ENCODE assay signal across 1 cellular context in genomic region chr9:91197232-91198181, GRCh38.
TF ChIP-seq lines count a peak whose summit lies in the region.

No MANE protein-coding gene starts in this region.

TF ChIP-seq in HepG2, 621 proteins besides CTCF, POLR2A, EP300 and RAD21 (continued from another document):
- TF ChIP-seq RERE (CRISPR knock-in tag; IDR thresholded peaks at IDR 0.05; ENCODE audit: low read depth) (peak; percentile 96), AKNA (CRISPR knock-in tag; IDR thresholded peaks at IDR 0.05; ENCODE audit: borderline replicate concordance) (no peak), ZNF513 (CRISPR knock-in tag; conservative IDR thresholded peaks at IDR 0.05) (no peak), ZBTB37 (CRISPR knock-in tag; IDR thresholded peaks at IDR 0.05) (no peak), CERS6 (CRISPR knock-in tag; IDR thresholded peaks at IDR 0.05) (no peak), MNT (IDR thresholded peaks at IDR 0.05) (peak; percentile 98), TCF7L2 (IDR thresholded peaks at IDR 0.05; ENCODE audit: low read depth, low read length) (peak; percentile 72), NFE2L2 (IDR thresholded peaks at IDR 0.05; ENCODE audit: low read length) (peak; percentile 85), ASH2L (IDR thresholded peaks at IDR 0.05; ENCODE audit: insufficient read length, low read depth, low read length) (peak; percentile 97), MXD1 (CRISPR knock-in tag; IDR thresholded peaks at IDR 0.05) (no peak), FOSL1 (CRISPR knock-in tag; IDR thresholded peaks at IDR 0.05; ENCODE audit: borderline replicate concordance) (peak; percentile 97), BCL6 (CRISPR knock-in tag; IDR thresholded peaks at IDR 0.05) (peak; percentile 98), ATF7-NPFF (CRISPR knock-in tag; IDR thresholded peaks at IDR 0.05; ENCODE audit: low read depth) (peak; percentile 23; the same call in 1 of the 2 replicates), PBX2 (CRISPR knock-in tag; IDR thresholded peaks at IDR 0.05) (peak; percentile 79), POLR2AphosphoS5 (IDR thresholded peaks at IDR 0.05; ENCODE audit: low read depth, low read length) (no peak), MXD4 (CRISPR knock-in tag; IDR thresholded peaks at IDR 0.05) (peak; percentile 92), ZNF232 (CRISPR knock-in tag; IDR thresholded peaks at IDR 0.05; ENCODE audit: borderline replicate concordance) (peak; percentile 78; the same call in 1 of the 2 replicates)
